Comparison of ENCODE assay signal across 14 cellular contexts in the genomic region with DNA sequence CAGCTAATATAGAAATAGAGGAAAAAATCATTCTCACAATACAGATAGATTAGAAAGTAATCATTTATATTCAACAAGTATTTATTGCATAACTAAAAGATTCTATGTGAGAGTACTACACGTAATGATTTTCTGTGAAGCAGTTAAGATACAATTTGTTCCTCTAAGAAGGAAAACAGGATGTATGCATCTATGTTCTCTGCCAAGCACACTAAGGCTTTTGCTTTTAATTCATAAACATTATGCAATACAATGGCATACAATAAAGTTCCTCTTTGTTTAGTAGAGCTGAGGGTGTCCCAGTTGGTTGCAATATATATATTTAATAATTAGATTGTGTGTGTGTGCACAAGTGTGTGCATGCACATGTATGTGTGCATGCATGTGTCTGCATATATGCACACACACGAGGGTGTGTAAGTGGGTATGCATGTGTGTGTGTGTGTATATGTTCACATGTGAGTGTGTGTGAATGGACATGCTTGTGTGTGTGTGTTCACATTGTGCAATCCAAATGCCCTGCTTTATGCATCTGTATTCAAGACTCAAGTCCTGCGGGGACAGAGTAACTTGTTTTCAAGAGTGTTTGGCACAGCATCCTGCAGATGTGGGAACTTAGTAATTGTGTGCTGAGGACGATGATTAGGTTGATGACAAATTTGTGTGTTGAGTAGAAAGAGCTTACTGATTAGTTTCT.
DNase-seq lines count a peak whose midpoint lies in the region; ATAC-seq and TF ChIP-seq lines count a peak whose summit lies in the region.
"Had no signal": no experiment of that assay in that cellular context is flagged by ENCODE, and none has a peak within 500 bp of the region (broad histone marks: within the 10 kb centered on the region; RNA-seq: fewer than 3 reads in every experiment).

No MANE protein-coding gene starts in this region.

- H3K27ac ChIP-seq in GM23338 (ENCODE audit: low read depth): no peak overlapping the region

- H3K9me3 Mint-ChIP-seq in GM23338 (peaks cover 30% of the 10 kb centered on the region), neural crest cell (peaks cover 14% of the 10 kb centered on the region)
- H3K9me3 Mint-ChIP-seq: activated naive CD4-positive, alpha-beta T cell treated with anti-CD3 and anti-CD28 coated beads, Interleukin-2, amount 50 U/mL, for 72 hours had no signal

- no peaks in the 10 kb centered on the region for H3K27me3 ChIP-seq in GM23338 (ENCODE audit: insufficient read depth)

- H3K4me1 ChIP-seq in GM23338 (ENCODE audit: insufficient read depth): no peaks in the 10 kb centered on the region

- no peaks in the 10 kb centered on the region for H4K20me1 ChIP-seq in GM23338 (replicated peaks; ENCODE audit: insufficient read depth)

- no peak overlapping the region for H3K27ac Mint-ChIP-seq in GM23338
- H3K27ac Mint-ChIP-seq in neural crest cell (ENCODE audit: unreplicated experiment): peak overlapping the region; percentile 38
- H3K27ac Mint-ChIP-seq: activated naive CD4-positive, alpha-beta T cell treated with anti-CD3 and anti-CD28 coated beads, Interleukin-2, amount 50 U/mL, for 72 hours had no signal

- H3K4me2 ChIP-seq in GM23338: no peak overlapping the region

- 0 out of 2 replicates have a peak overlapping the region, but pooled peaks have one; percentile 10 for H2AFZ ChIP-seq in GM23338

- TF ChIP-seq CTCF in GM23338 (conservative IDR thresholded peaks at IDR 0.05; ENCODE audit: low read depth in 2 of 2): no peak
- TF ChIP-seq CTCF in fibroblast of mammary gland (conservative IDR thresholded peaks at IDR 0.05; ENCODE audit: control insufficient read depth, insufficient read depth, low read depth, low read length): no peak
- TF ChIP-seq CTCF in neural crest cell (conservative IDR thresholded peaks at IDR 0.05): no peak

- H3K27me3 Mint-ChIP-seq in GM23338 (ENCODE audit: insufficient read depth, low read depth, poor library complexity) (peaks cover 2% of the 10 kb centered on the region), neural crest cell (ENCODE audit: low read depth) (no peaks in the 10 kb centered on the region)

- no peaks in the 10 kb centered on the region for H3K9me2 ChIP-seq in GM23338 (ENCODE audit: insufficient read depth)

- H3K4me3 ChIP-seq in GM23338 (no peak overlapping the region), fibroblast of mammary gland (ENCODE audit: control insufficient read depth, low read depth, low read length) (no peak overlapping the region)

- H3F3A ChIP-seq in GM23338 (replicated peaks; ENCODE audit: low read depth): no peaks in the 10 kb centered on the region

- no peak overlapping the region for H3K4me3 Mint-ChIP-seq in GM23338
- H3K4me3 Mint-ChIP-seq in neural crest cell: no peak overlapping the region

- H3K36me3 Mint-ChIP-seq in GM23338 (ENCODE audit: low read depth) (peaks cover 24% of the 10 kb centered on the region), neural crest cell (ENCODE audit: low read depth) (peaks cover 8% of the 10 kb centered on the region)
- H3K36me3 Mint-ChIP-seq: activated naive CD4-positive, alpha-beta T cell treated with anti-CD3 and anti-CD28 coated beads, Interleukin-2, amount 50 U/mL, for 72 hours had no signal

- peaks cover 8% of the 10 kb centered on the region for H3K36me3 ChIP-seq in GM23338 (ENCODE audit: insufficient read depth)

- H3K4me1 Mint-ChIP-seq in GM23338: no peaks in the 10 kb centered on the region
- H3K4me1 Mint-ChIP-seq in neural crest cell: peaks cover 13% of the 10 kb centered on the region

- no peaks in the 10 kb centered on the region for H3K79me2 ChIP-seq in GM23338 (replicated peaks; ENCODE audit: insufficient read depth)

- ATAC-seq in GM23338 (no peak), GM18498 (IDR thresholded peaks at IDR 0.05; ENCODE audit: unreplicated experiment) (no peak), GM18867 (IDR thresholded peaks at IDR 0.05; ENCODE audit: unreplicated experiment) (no peak)
- ATAC-seq: stimulated activated naive CD8-positive, alpha-beta T cell treated with anti-CD3 and anti-CD28 coated beads, Interleukin-15, Interleukin-2, amounts not matched to agents 100 U/mL and 50 U/mL, for 24 hours had no signal

- DNase-seq in GM23338 (ENCODE audit: low spot score) (no peak), SK-MEL-5 (ENCODE audit: low read depth, low spot score) (peak; percentile 60), fibroblast of mammary gland (ENCODE audit: low read depth) (peak; percentile 98), neural crest cell (ENCODE audit: low read depth, low spot score) (no peak), kidney glomerular epithelial cell (lab: John Stamatoyannopoulos, UW) (no peak), DMS114 treated with DMSO at 0.1 percent for 48 hours (lab: John Stamatoyannopoulos, UW; ENCODE audit: unreplicated experiment) (no peak)
- DNase-seq: DND-41; NCI-H1436 treated with DMSO at 0.1 percent for 48 hours; NCI-H524 treated with DMSO at 0.1 percent for 48 hours; SHP77 treated with DMSO at 0.1 percent for 48 hours; stimulated activated naive CD8-positive, alpha-beta T cell treated with anti-CD3 and anti-CD28 coated beads, Interleukin-15, Interleukin-2, amounts not matched to agents 100 U/mL and 50 U/mL, for 24 hours had no signal

- in situ Hi-C loops in SK-MEL-5 (cut with HindIII; ENCODE audit: low pct_unique_long_range_greater_than_20kb, low sequenced_read_pairs): no loop called here

TF ChIP-seq in GM23338, 12 proteins besides CTCF, POLR2A, EP300 and RAD21 (continues in another document):
- TF ChIP-seq POLR2AphosphoS5 (IDR thresholded peaks at IDR 0.05; ENCODE audit: low read depth) (no peak), ETS1 (IDR thresholded peaks at IDR 0.05) (no peak), STAT1 (IDR thresholded peaks at IDR 0.05; ENCODE audit: unreplicated experiment) (no peak), NANOG (IDR thresholded peaks at IDR 0.05; ENCODE audit: borderline replicate concordance) (no peak), ZNF331 (CRISPR knock-in tag; IDR thresholded peaks at IDR 0.05; ENCODE audit: low read depth) (no peak), JUNB (IDR thresholded peaks at IDR 0.05; ENCODE audit: unreplicated experiment) (no peak)

Comparison
In these comparisons a context has a peak if more than half of its experiments do, and no peak if none do; other contexts are left out.
1. DNase-seq: peak in SK-MEL-5 (single experiment) and fibroblast of mammary gland (single experiment); none in GM23338 (single experiment), neural crest cell (single experiment), kidney glomerular epithelial cell (single experiment) and DMS114 treated with DMSO at 0.1 percent for 48 hours (single experiment).